14 cellular contexts compared by ENCODE assay signal in the genomic region with DNA sequence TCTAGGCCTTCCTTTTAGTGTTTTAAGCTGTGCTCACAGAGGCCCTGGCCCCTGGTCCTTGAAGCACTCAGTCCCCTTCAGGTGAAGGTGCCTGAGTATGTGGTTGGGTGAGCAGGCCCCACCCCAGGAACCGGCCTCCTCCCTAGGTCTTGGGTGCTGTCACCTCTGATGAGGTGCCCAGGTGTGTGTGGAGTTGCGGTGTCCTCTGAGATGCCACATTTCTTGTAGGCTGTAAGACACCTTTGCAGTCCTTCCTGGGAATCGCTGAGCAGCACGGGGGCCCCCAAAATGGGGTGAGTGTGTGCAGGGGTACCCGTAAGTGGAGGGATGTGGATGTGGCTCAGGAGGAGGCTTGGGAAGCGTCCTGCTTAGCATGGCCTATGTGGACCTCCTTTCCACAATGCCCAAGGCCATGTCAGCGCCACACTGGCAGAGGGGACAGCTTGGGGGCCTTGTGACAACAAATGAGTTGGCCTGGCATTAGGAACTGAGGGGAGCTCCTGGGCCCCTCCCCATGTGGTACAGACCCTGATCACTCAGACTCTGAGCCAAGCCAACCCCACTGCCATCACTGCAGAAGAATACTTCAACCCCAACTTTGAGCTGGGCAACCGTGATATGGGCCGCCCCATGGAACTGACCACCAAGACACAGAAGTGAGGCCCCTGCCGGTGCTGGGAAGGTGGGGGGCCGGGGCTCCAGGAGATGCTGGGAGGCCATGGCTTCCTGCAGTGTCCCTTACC. TPM values are rescaled to one million over a fixed set of nuclear protein-coding genes. Genes with fewer than 3 reads are reported as not detected.
DNase-seq lines count a peak whose midpoint lies in the region; ATAC-seq and TF ChIP-seq lines count a peak whose summit lies in the region.
"Had no signal": no experiment of that assay in that cellular context is flagged by ENCODE, and none has a peak within 500 bp of the region (broad histone marks: within the 10 kb centered on the region; RNA-seq: fewer than 3 reads in every experiment).

No MANE protein-coding gene starts in this region.

- peaks cover 39% of the 10 kb centered on the region for H3K4me1 ChIP-seq in CD4-positive, CD25-positive, alpha-beta regulatory T cell (ENCODE audit: control insufficient read depth, insufficient read depth, low read length, poor library complexity, severe bottlenecking)
- no peaks in the 10 kb centered on the region for H3K4me1 ChIP-seq in IMR-90 (ENCODE audit: control insufficient read depth, insufficient read depth, low read length)
- peaks cover 21 to 38% of the 10 kb centered on the region in 2 donors for H3K4me1 ChIP-seq in left lung
- H3K4me1 ChIP-seq in upper lobe of right lung = peaks cover 29% of the 10 kb centered on the region

- H3K4me3 ChIP-seq in CD4-positive, CD25-positive, alpha-beta regulatory T cell (ENCODE audit: low read depth, low read length) = no peak overlapping the region
- H3K4me3 ChIP-seq in IMR-90 (ENCODE audit: insufficient read depth, low read depth, low read length) (no peak overlapping the region), left lung (no peak overlapping the region), upper lobe of right lung (no peak overlapping the region)

- H4K20me1 ChIP-seq in IMR-90 (ENCODE audit: insufficient read depth, low read length) = no peaks in the 10 kb centered on the region; the same call in 1 of the 2 replicates

- peak overlapping the region; percentile 28 for H2AK9ac ChIP-seq in IMR-90 (replicated peaks; ENCODE audit: low read depth, low read length, poor library complexity)

- no peak overlapping the region for H3K14ac ChIP-seq in IMR-90 (replicated peaks; ENCODE audit: low read depth, low read length)

- H2BK5ac ChIP-seq in IMR-90 (ENCODE audit: low read depth, low read length, poor library complexity, severe bottlenecking) = no peak overlapping the region

- no peaks in the 10 kb centered on the region for H3K36me3 Mint-ChIP-seq in CD4-positive, CD25-positive, alpha-beta regulatory T cell
- H3K36me3 Mint-ChIP-seq: CD14-positive monocyte had no signal

- H2AK5ac ChIP-seq in IMR-90 (ENCODE audit: low read depth, low read length) = no peak overlapping the region

- no peak overlapping the region for H3K4me2 ChIP-seq in IMR-90 (ENCODE audit: low read depth, low read length)

- H3K23ac ChIP-seq in IMR-90 (ENCODE audit: low read depth, low read length) = no peak overlapping the region

- no peaks in the 10 kb centered on the region for H3K9me3 Mint-ChIP-seq in CD4-positive, CD25-positive, alpha-beta regulatory T cell
- H3K9me3 Mint-ChIP-seq: H9 had no signal

- in situ Hi-C loops in IMR-90 (cut with MboI; ENCODE audit: low sequenced_read_pairs) = no loop called here

- no peak overlapping the region for H4K8ac ChIP-seq in IMR-90 (ENCODE audit: low read depth in 2 of 2, low read length in 2 of 2)

- no peak overlapping the region for H3K27ac ChIP-seq in CD4-positive, CD25-positive, alpha-beta regulatory T cell (ENCODE audit: insufficient read depth, low read length, poor library complexity, severe bottlenecking)
- H3K27ac ChIP-seq in IMR-90 (ENCODE audit: insufficient read depth, low read length) (no peak overlapping the region), left lung (no peak overlapping the region), upper lobe of right lung (no peak overlapping the region)

- no peaks in the 10 kb centered on the region for H3K27me3 Mint-ChIP-seq in CD4-positive, CD25-positive, alpha-beta regulatory T cell

- TF ChIP-seq CTCF in IMR-90 (conservative IDR thresholded peaks at IDR 0.05; ENCODE audit: low read depth, low read length) = no peak
- TF ChIP-seq CTCF in left lung (IDR thresholded peaks at IDR 0.05) = no peak
- no peak for TF ChIP-seq CTCF in upper lobe of right lung (IDR thresholded peaks at IDR 0.05)

- H4K91ac ChIP-seq in IMR-90 (ENCODE audit: insufficient read depth, low read depth, low read length) = no peak overlapping the region

- TF ChIP-seq RAD21 in IMR-90 (IDR thresholded peaks at IDR 0.05; ENCODE audit: low read length) = no peak

- WGBS in IMR-90 (ENCODE audit: extremely low coverage in 2 of 2, insufficient read length in 1 of 2), 2 experiments = 100% methylated on average over 1 of the region's 11 CpGs; no CpG with 5 or more reads in 1 of the 2 experiments

- DNase-seq in CD4-positive, CD25-positive, alpha-beta regulatory T cell = no peak
- DNase-seq in IMR-90 (no peak), left lung (peak; percentile 14 to 40), upper lobe of right lung (peak; percentile 46)
- DNase-seq: Calu3, DMS79 treated with DMSO at 0.1 percent for 48 hours, EL, GDM1, GOT3 had no signal

- peaks cover 8% of the 10 kb centered on the region; the same call in 1 of the 2 replicates for H3K9me1 ChIP-seq in IMR-90 (ENCODE audit: insufficient read depth, low read length)

- TF ChIP-seq POLR2A in IMR-90 (IDR thresholded peaks at IDR 0.05; ENCODE audit: low read depth, low read length) = no peak

- no peak overlapping the region for H2BK120ac ChIP-seq in IMR-90 (ENCODE audit: low read depth, low read length)

- no peak overlapping the region for H3K9ac ChIP-seq in IMR-90 (ENCODE audit: low read depth, low read length)

- no peak overlapping the region for H3K27ac Mint-ChIP-seq in CD4-positive, CD25-positive, alpha-beta regulatory T cell
- H3K27ac Mint-ChIP-seq: CD14-positive monocyte, H9 had no signal

- 0 out of 4 replicates have a peak, but pooled peaks cover 0 to 2% of the 10 kb centered on the region in 2 experiments for H3K79me1 ChIP-seq in IMR-90 (ENCODE audit: low read depth in 1 of 2, low read length in 2 of 2)

- H3K27me3 ChIP-seq in CD4-positive, CD25-positive, alpha-beta regulatory T cell (ENCODE audit: control insufficient read depth, insufficient read depth, low read length) = no peaks in the 10 kb centered on the region
- H3K27me3 ChIP-seq in IMR-90 (ENCODE audit: control insufficient read depth, insufficient read depth, low read length) = no peaks in the 10 kb centered on the region; the same call in 1 of the 2 replicates
- H3K27me3 ChIP-seq in left lung = peaks cover 0 to 44% of the 10 kb centered on the region in 2 donors
- H3K27me3 ChIP-seq in upper lobe of right lung = no peaks in the 10 kb centered on the region

- H2AFZ ChIP-seq in IMR-90 (replicated peaks; ENCODE audit: low read length, poor library complexity) = no peak overlapping the region

- no peak overlapping the region for H3K4ac ChIP-seq in IMR-90 (ENCODE audit: low read depth, low read length)

- dilution Hi-C loops in IMR-90 (cut with HindIII; ENCODE audit: low sequenced_read_pairs, unreplicated experiment) = no loop called here

- no peaks in the 10 kb centered on the region for H3K36me3 ChIP-seq in CD4-positive, CD25-positive, alpha-beta regulatory T cell (ENCODE audit: control insufficient read depth, insufficient read depth, low read length)
- peaks cover 2% of the 10 kb centered on the region; the same call in 1 of the 2 replicates for H3K36me3 ChIP-seq in IMR-90 (ENCODE audit: control insufficient read depth, insufficient read depth, low read length)
- no peaks in the 10 kb centered on the region for H3K36me3 ChIP-seq in left lung
- H3K36me3 ChIP-seq in upper lobe of right lung = no peaks in the 10 kb centered on the region

- POLR2A ChIA-PET in IMR-90 (lab: Charles Lee; ENCODE audit: unreplicated experiment) = no interaction called here

- BruUV-seq in IMR-90 (replicated peaks; lab: Mats Ljungman, UMichigan) = no TSS peak

- H3K18ac ChIP-seq in IMR-90 (ENCODE audit: low read depth, low read length) = no peak overlapping the region

- H3K56ac ChIP-seq in IMR-90 (ENCODE audit: extremely low read depth, insufficient read depth, low read length) = no peak overlapping the region

- H3K9me3 ChIP-seq in CD4-positive, CD25-positive, alpha-beta regulatory T cell (ENCODE audit: control insufficient read depth in 2 of 2, low read length in 2 of 2) = no peaks in the 10 kb centered on the region
- H3K9me3 ChIP-seq in IMR-90 (ENCODE audit: control insufficient read depth, insufficient read depth, low read length) (no peaks in the 10 kb centered on the region), left lung (no peaks in the 10 kb centered on the region), upper lobe of right lung (no peaks in the 10 kb centered on the region)

- H3K4me3 Mint-ChIP-seq in CD4-positive, CD25-positive, alpha-beta regulatory T cell = peak overlapping the region; percentile 15 to 92 (median 20)
- H3K4me3 Mint-ChIP-seq: H9 had no signal

- H4K5ac ChIP-seq in IMR-90 (ENCODE audit: low read depth, low read length) = no peak overlapping the region

- H2BK15ac ChIP-seq in IMR-90 (ENCODE audit: low read depth, low read length) = no peak overlapping the region

- no peak for ATAC-seq in CD4-positive, CD25-positive, alpha-beta regulatory T cell (ENCODE audit: low read depth in 2 of 2)
- ATAC-seq in IMR-90 (ENCODE audit: low read depth) (no peak), left lung (no peak), upper lobe of right lung (no peak), GM18907 (IDR thresholded peaks at IDR 0.05; ENCODE audit: unreplicated experiment) (no peak), HG03135 (IDR thresholded peaks at IDR 0.05; ENCODE audit: unreplicated experiment) (no peak), HG02763 (IDR thresholded peaks at IDR 0.05; ENCODE audit: unreplicated experiment) (no peak)

- H3K4me1 Mint-ChIP-seq in CD4-positive, CD25-positive, alpha-beta regulatory T cell = peaks cover 3 to 28% (median 16%) of the 10 kb centered on the region in 4 donors

- intact Hi-C loops in IMR-90 (cut with micrococcal nuclease) (no loop called here), left lung (cut with DNase I) (no loop called here), upper lobe of right lung (cut with DNase I) (no loop called here)

- H2BK20ac ChIP-seq in IMR-90 (ENCODE audit: low read depth, low read length) = no peak overlapping the region

- CTCF ChIA-PET in IMR-90 (lab: Yijun Ruan, JAX) = no interaction called here

RNA-seq across cellular contexts. Expression of a gene that starts 11.2 kb away (rescaled TPM):
- total RNA-seq in CD4-positive, CD25-positive, alpha-beta regulatory T cell = 4.3 TPM
- polyA plus RNA-seq in CD4-positive, CD25-positive, alpha-beta regulatory T cell = under 1 TPM in 3 of 4 donors, not detected in 1; 0.15 to 0.52 (median 0.38) TPM
- 2.8 and 3.4 TPM in 2 replicates for total RNA-seq in IMR-90 (2012; rRNA removed)
- 7.6 and 7.8 TPM in 2 replicates for polyA plus RNA-seq in IMR-90 (2012; rRNA removed)
- 1.4 and 2.8 TPM in 2 replicates for polyA plus RNA-seq in IMR-90 (2012; cell fraction: cytosol; rRNA removed)
- polyA plus RNA-seq in IMR-90 (2012; cell fraction: nucleus; rRNA removed; ENCODE audit: low replicate concordance) = 139 and 203 TPM in 2 replicates
- 1 to 10 TPM; 3.8 to 3.9 TPM for total RNA-seq in left lung
- total RNA-seq in upper lobe of right lung = 7.7 TPM
- polyA plus RNA-seq: CD14-positive monocyte had no signal

RNA-seq across cellular contexts. Expression of a gene that starts 18.6 kb away (rescaled TPM):
- 5.9 TPM for total RNA-seq in CD4-positive, CD25-positive, alpha-beta regulatory T cell
- under 1 TPM in 2 of 4 donors, not detected in 2; 0.05 to 0.18 TPM for polyA plus RNA-seq in CD4-positive, CD25-positive, alpha-beta regulatory T cell
- total RNA-seq in IMR-90 (2012; rRNA removed) = 0.90 and 1.1 TPM in 2 replicates
- 4.0 and 5.2 TPM in 2 replicates for polyA plus RNA-seq in IMR-90 (2012; rRNA removed)
- 1.9 and 4.4 TPM in 2 replicates for polyA plus RNA-seq in IMR-90 (2012; cell fraction: cytosol; rRNA removed)
- 27.5 and 68.3 TPM in 2 replicates for polyA plus RNA-seq in IMR-90 (2012; cell fraction: nucleus; rRNA removed; ENCODE audit: low replicate concordance)
- 10 to 100 TPM in 1 of 2 donors, 1 to 10 TPM in 1; 8.8 to 10.2 TPM for total RNA-seq in left lung
- total RNA-seq in upper lobe of right lung = 6.8 TPM
- polyA plus RNA-seq: CD14-positive monocyte had no signal

RNA-seq across cellular contexts. Expression of a gene that starts 22.1 kb away (rescaled TPM):
- total RNA-seq in CD4-positive, CD25-positive, alpha-beta regulatory T cell = 41.5 TPM
- polyA plus RNA-seq in CD4-positive, CD25-positive, alpha-beta regulatory T cell = 1 to 10 TPM; 5.5 to 9.2 (median 6.4) TPM
- 13.3 and 14.2 TPM in 2 replicates for total RNA-seq in IMR-90 (2012; rRNA removed)
- polyA plus RNA-seq in IMR-90 (2012; rRNA removed) = 34.2 and 37.1 TPM in 2 replicates
- polyA plus RNA-seq in IMR-90 (2012; cell fraction: cytosol; rRNA removed) = 25.3 and 30.3 TPM in 2 replicates
- polyA plus RNA-seq in IMR-90 (2012; cell fraction: nucleus; rRNA removed; ENCODE audit: low replicate concordance) = 57.7 and 127 TPM in 2 replicates
- total RNA-seq in left lung = 10 to 100 TPM; 40.3 to 48.3 TPM
- 64.8 TPM for total RNA-seq in upper lobe of right lung

RNA-seq across cellular contexts. Expression of a gene that starts 43.0 kb away (rescaled TPM):
- 87.4 TPM for total RNA-seq in CD4-positive, CD25-positive, alpha-beta regulatory T cell
- 10 to 100 TPM; 22.2 to 36.4 (median 26.2) TPM for polyA plus RNA-seq in CD4-positive, CD25-positive, alpha-beta regulatory T cell
- total RNA-seq in IMR-90 (2012; rRNA removed) (18.3 and 22.0 TPM in 2 replicates), left lung (10 to 100 TPM; 53.3 to 58.5 TPM), upper lobe of right lung (51.9 TPM)
- 48.3 and 53.1 TPM in 2 replicates for polyA plus RNA-seq in IMR-90 (2012; rRNA removed)
- polyA plus RNA-seq in IMR-90 (2012; cell fraction: cytosol; rRNA removed) = 41.4 and 69.6 TPM in 2 replicates
- polyA plus RNA-seq in IMR-90 (2012; cell fraction: nucleus; rRNA removed; ENCODE audit: low replicate concordance) = 126 and 323 TPM in 2 replicates

RNA-seq across cellular contexts. Expression of a gene that starts 44.7 kb away (rescaled TPM):
- 9.9 TPM for total RNA-seq in CD4-positive, CD25-positive, alpha-beta regulatory T cell
- 1 to 10 TPM; 6.2 to 9.2 (median 7.4) TPM for polyA plus RNA-seq in CD4-positive, CD25-positive, alpha-beta regulatory T cell
- total RNA-seq in IMR-90 (2012; rRNA removed) (3.1 and 3.2 TPM in 2 replicates), left lung (10 to 100 TPM; 10.9 to 11.3 TPM), upper lobe of right lung (10.9 TPM)
- polyA plus RNA-seq in IMR-90 (2012; rRNA removed) = 4.5 and 4.6 TPM in 2 replicates
- 3.3 and 4.4 TPM in 2 replicates for polyA plus RNA-seq in IMR-90 (2012; cell fraction: cytosol; rRNA removed)
- polyA plus RNA-seq in IMR-90 (2012; cell fraction: nucleus; rRNA removed; ENCODE audit: low replicate concordance) = 3.2 and 4.0 TPM in 2 replicates

Comparison
In these comparisons a context has a peak if more than half of its experiments do, and no peak if none do; other contexts are left out.
1. DNase-seq: peak in left lung (2 of 2) and upper lobe of right lung (single experiment); none in CD4-positive, CD25-positive, alpha-beta regulatory T cell (0 of 3) and IMR-90 (single experiment).